ENCODE assay signal across 19 cellular contexts in the genomic region with DNA sequence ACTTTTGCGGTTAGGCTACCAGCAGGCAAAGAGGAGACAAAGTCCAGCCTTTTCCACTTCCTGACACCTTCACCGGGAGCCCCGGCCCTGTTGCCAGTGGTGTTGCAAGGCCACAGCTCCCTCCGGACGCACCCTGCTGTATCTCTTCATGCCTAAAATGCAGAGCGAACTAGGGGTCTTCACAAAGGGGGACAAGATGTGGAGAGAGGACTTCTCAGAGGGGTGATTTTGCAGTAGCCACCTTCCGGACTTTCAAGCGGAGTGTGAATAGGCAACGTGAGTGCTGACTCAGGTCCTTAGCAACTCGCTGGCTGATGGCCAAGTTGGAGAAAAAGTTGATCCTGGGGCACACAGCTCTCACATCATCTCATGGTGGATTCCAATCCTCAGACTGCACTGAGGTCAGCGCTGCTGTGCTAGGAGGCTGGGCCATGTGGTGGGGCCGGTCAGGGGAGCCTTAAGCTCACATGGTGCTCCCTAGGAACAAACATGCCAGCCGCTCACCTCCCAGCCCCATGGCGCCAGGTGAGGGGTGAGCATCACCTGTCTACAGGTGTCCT.
A peak's percentile ranks its signal among the peaks of the same experiment; 100 is the strongest.
DNase-seq lines count a peak whose midpoint lies in the region; ATAC-seq and TF ChIP-seq lines count a peak whose summit lies in the region.
"Had no signal": no experiment of that assay in that cellular context is flagged by ENCODE, and none has a peak within 500 bp of the region (broad histone marks: within the 10 kb centered on the region; RNA-seq: fewer than 3 reads in every experiment).

No MANE protein-coding gene starts in this region.

- no peaks in the 10 kb centered on the region for H3K4me1 Mint-ChIP-seq in WTC11
- no peaks in the 10 kb centered on the region for H3K4me1 Mint-ChIP-seq in effector memory CD8-positive, alpha-beta T cell (ENCODE audit: low read depth in 2 of 2)

- H3K9me3 Mint-ChIP-seq in WTC11 = no peaks in the 10 kb centered on the region
- H3K9me3 Mint-ChIP-seq in effector memory CD8-positive, alpha-beta T cell = no peaks in the 10 kb centered on the region
- H3K9me3 Mint-ChIP-seq: activated CD8-positive, alpha-beta T cell treated with anti-CD3 and anti-CD28 coated beads for 36 hours; CD8-positive, alpha-beta memory T cell; T-helper 1 cell treated with Interleukin-12 subunit alpha and Interleukin-12 subunit beta and Interleukin-4 antibody, amounts not matched to agents 30 μg/mL and 1 μg/mL, for 36 hours had no signal

- no peak for ATAC-seq in WTC11
- no peak for ATAC-seq in effector memory CD8-positive, alpha-beta T cell (replicated peaks)
- ATAC-seq: activated CD8-positive, alpha-beta T cell treated with anti-CD3 and anti-CD28 coated beads for 36 hours; heart right ventricle; pancreas had no signal

- no peak overlapping the region for H3K4me2 ChIP-seq in osteoblast (ENCODE audit: insufficient read depth, low read length)

- CTCF ChIA-PET in WTC11 (lab: Charles Lee) = interaction anchor here (0.9 to 5.8 kb wide), 2 partner anchors 27 to 39 kb away, joined by 4 to 27 read pairs; no protein-coding TSS in a partner anchor

- no peak overlapping the region for H3K27ac Mint-ChIP-seq in WTC11
- H3K27ac Mint-ChIP-seq in effector memory CD8-positive, alpha-beta T cell = no peak overlapping the region
- H3K27ac Mint-ChIP-seq: activated CD8-positive, alpha-beta T cell treated with anti-CD3 and anti-CD28 coated beads for 36 hours; CD8-positive, alpha-beta memory T cell; T-helper 1 cell treated with Interleukin-12 subunit alpha and Interleukin-12 subunit beta and Interleukin-4 antibody, amounts not matched to agents 30 μg/mL and 1 μg/mL, for 36 hours had no signal

- H3K4me3 ChIP-seq in epithelial cell of proximal tubule (ENCODE audit: low read depth, low read length) (no peak overlapping the region), osteoblast (ENCODE audit: insufficient read depth, low read length) (no peak overlapping the region)
- H3K4me3 ChIP-seq: heart right ventricle, pancreas had no signal

- H3K36me3 Mint-ChIP-seq in WTC11 = no peaks in the 10 kb centered on the region
- peaks cover 12% of the 10 kb centered on the region for H3K36me3 Mint-ChIP-seq in effector memory CD8-positive, alpha-beta T cell (ENCODE audit: insufficient read depth)
- H3K36me3 Mint-ChIP-seq: CD8-positive, alpha-beta memory T cell had no signal

- no peaks in the 10 kb centered on the region for H3K79me2 ChIP-seq in osteoblast (ENCODE audit: insufficient read depth, low read length)

- no peak overlapping the region for H3K27ac ChIP-seq in osteoblast (ENCODE audit: low read depth, low read length)
- H3K27ac ChIP-seq: heart right ventricle, pancreas had no signal

- H3K27me3 ChIP-seq in osteoblast (ENCODE audit: insufficient read depth, low read length) = no peaks in the 10 kb centered on the region
- H3K27me3 ChIP-seq: heart right ventricle, pancreas had no signal

- H3K27me3 Mint-ChIP-seq in WTC11 (ENCODE audit: low read depth) = no peaks in the 10 kb centered on the region
- H3K27me3 Mint-ChIP-seq in effector memory CD8-positive, alpha-beta T cell = peaks cover 0 to 4% of the 10 kb centered on the region in 2 donors
- H3K27me3 Mint-ChIP-seq: activated CD8-positive, alpha-beta T cell treated with anti-CD3 and anti-CD28 coated beads for 36 hours; CD8-positive, alpha-beta memory T cell had no signal

- POLR2A ChIA-PET in WTC11 (lab: Charles Lee) = interaction anchor here (0.6 kb wide), 1 partner anchor 27 kb away, joined by 3 read pairs; no protein-coding TSS in a partner anchor

- H3K4me1 ChIP-seq in osteoblast (ENCODE audit: insufficient read depth, low read length) = peaks cover 24% of the 10 kb centered on the region
- H3K4me1 ChIP-seq: pancreas had no signal

- H3K36me3 ChIP-seq in osteoblast (ENCODE audit: insufficient read depth, low read length) = no peaks in the 10 kb centered on the region
- H3K36me3 ChIP-seq: heart right ventricle, pancreas had no signal

- DNase-seq in EL (peak; percentile 72), NCI-H510A (lab: John Stamatoyannopoulos, UW) (peak; percentile 86), epithelial cell of proximal tubule (ENCODE audit: low read depth) (peak; percentile 78), osteoblast (ENCODE audit: insufficient read length, low spot score, missing footprints) (peak; percentile 83), WTC11 (ENCODE audit: low spot score) (no peak), NCI-H187 treated with DMSO at 0.1 percent for 48 hours (lab: John Stamatoyannopoulos, UW) (no peak), superior temporal gyrus (ENCODE audit: extremely low spot score) (no peak)
- DNase-seq in effector memory CD8-positive, alpha-beta T cell = no peak
- DNase-seq: activated CD8-positive, alpha-beta T cell treated with anti-CD3 and anti-CD28 coated beads for 36 hours; activated naive CD4-positive, alpha-beta T cell; CD8-positive, alpha-beta memory T cell; cortex of kidney; heart right ventricle; mesendoderm; NCI-H2081; pancreas; stimulated activated CD4-positive, alpha-beta T cell treated with anti-CD3 and anti-CD28 coated beads, Interleukin-2, amount 100 ng/mL, for 48 hours; stimulated activated naive CD4-positive, alpha-beta T cell had no signal

- H2AFZ ChIP-seq in osteoblast (ENCODE audit: low read length) = no peak overlapping the region

- H3K4me3 Mint-ChIP-seq in WTC11 = no peak overlapping the region
- no peak overlapping the region for H3K4me3 Mint-ChIP-seq in effector memory CD8-positive, alpha-beta T cell
- H3K4me3 Mint-ChIP-seq: activated CD8-positive, alpha-beta T cell treated with anti-CD3 and anti-CD28 coated beads for 36 hours; CD8-positive, alpha-beta memory T cell; T-helper 1 cell treated with Interleukin-12 subunit alpha and Interleukin-12 subunit beta and Interleukin-4 antibody, amounts not matched to agents 30 μg/mL and 1 μg/mL, for 36 hours had no signal

- H3K9me3 ChIP-seq in osteoblast (ENCODE audit: low read depth, low read length) = no peaks in the 10 kb centered on the region
- H3K9me3 ChIP-seq: heart right ventricle, pancreas had no signal

- TF ChIP-seq CTCF in epithelial cell of proximal tubule (conservative IDR thresholded peaks at IDR 0.05; ENCODE audit: low read depth, low read length) (no peak), osteoblast (IDR thresholded peaks at IDR 0.05; ENCODE audit: extremely low read depth, low read depth, low read length) (no peak), WTC11 (IDR thresholded peaks at IDR 0.05) (no peak)

- no peaks in the 10 kb centered on the region for H4K20me1 ChIP-seq in osteoblast (ENCODE audit: insufficient read depth, low read length)

TF ChIP-seq in WTC11, 78 proteins besides CTCF, POLR2A, EP300 and RAD21 (continues in another document):
- no peak for TF ChIP-seq E2F1 (CRISPR knock-in tag; IDR thresholded peaks at IDR 0.05)
- no peak for TF ChIP-seq ESRRA (CRISPR knock-in tag; IDR thresholded peaks at IDR 0.05; ENCODE audit: borderline replicate concordance)
- TF ChIP-seq, protein P1, sequence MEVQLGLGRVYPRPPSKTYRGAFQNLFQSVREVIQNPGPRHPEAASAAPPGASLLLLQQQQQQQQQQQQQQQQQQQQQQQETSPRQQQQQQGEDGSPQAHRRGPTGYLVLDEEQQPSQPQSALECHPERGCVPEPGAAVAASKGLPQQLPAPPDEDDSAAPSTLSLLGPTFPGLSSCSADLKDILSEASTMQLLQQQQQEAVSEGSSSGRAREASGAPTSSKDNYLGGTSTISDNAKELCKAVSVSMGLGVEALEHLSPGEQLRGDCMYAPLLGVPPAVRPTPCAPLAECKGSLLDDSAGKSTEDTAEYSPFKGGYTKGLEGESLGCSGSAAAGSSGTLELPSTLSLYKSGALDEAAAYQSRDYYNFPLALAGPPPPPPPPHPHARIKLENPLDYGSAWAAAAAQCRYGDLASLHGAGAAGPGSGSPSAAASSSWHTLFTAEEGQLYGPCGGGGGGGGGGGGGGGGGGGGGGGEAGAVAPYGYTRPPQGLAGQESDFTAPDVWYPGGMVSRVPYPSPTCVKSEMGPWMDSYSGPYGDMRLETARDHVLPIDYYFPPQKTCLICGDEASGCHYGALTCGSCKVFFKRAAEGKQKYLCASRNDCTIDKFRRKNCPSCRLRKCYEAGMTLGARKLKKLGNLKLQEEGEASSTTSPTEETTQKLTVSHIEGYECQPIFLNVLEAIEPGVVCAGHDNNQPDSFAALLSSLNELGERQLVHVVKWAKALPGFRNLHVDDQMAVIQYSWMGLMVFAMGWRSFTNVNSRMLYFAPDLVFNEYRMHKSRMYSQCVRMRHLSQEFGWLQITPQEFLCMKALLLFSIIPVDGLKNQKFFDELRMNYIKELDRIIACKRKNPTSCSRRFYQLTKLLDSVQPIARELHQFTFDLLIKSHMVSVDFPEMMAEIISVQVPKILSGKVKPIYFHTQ (CRISPR knock-in tag; IDR thresholded peaks at IDR 0.05) = no peak
- TF ChIP-seq JUN (CRISPR knock-in tag; IDR thresholded peaks at IDR 0.05) = no peak
- TF ChIP-seq, protein P2, sequence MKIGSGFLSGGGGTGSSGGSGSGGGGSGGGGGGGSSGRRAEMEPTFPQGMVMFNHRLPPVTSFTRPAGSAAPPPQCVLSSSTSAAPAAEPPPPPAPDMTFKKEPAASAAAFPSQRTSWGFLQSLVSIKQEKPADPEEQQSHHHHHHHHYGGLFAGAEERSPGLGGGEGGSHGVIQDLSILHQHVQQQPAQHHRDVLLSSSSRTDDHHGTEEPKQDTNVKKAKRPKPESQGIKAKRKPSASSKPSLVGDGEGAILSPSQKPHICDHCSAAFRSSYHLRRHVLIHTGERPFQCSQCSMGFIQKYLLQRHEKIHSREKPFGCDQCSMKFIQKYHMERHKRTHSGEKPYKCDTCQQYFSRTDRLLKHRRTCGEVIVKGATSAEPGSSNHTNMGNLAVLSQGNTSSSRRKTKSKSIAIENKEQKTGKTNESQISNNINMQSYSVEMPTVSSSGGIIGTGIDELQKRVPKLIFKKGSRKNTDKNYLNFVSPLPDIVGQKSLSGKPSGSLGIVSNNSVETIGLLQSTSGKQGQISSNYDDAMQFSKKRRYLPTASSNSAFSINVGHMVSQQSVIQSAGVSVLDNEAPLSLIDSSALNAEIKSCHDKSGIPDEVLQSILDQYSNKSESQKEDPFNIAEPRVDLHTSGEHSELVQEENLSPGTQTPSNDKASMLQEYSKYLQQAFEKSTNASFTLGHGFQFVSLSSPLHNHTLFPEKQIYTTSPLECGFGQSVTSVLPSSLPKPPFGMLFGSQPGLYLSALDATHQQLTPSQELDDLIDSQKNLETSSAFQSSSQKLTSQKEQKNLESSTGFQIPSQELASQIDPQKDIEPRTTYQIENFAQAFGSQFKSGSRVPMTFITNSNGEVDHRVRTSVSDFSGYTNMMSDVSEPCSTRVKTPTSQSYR (CRISPR knock-in tag; IDR thresholded peaks at IDR 0.05) = no peak
- TF ChIP-seq TEAD1 (CRISPR knock-in tag; IDR thresholded peaks at IDR 0.05) = no peak
- no peak for TF ChIP-seq NFATC4 (CRISPR knock-in tag; IDR thresholded peaks at IDR 0.05)

Comparison
In these comparisons a context has a peak if more than half of its experiments do, and no peak if none do; other contexts are left out.
1. DNase-seq: peak in EL (single experiment), NCI-H510A (single experiment), epithelial cell of proximal tubule (single experiment) and osteoblast (single experiment); none in WTC11 (single experiment), NCI-H187 treated with DMSO at 0.1 percent for 48 hours (single experiment), effector memory CD8-positive, alpha-beta T cell (0 of 3) and superior temporal gyrus (single experiment).